ENCODE assay signal across 25 cellular contexts in the genomic region with DNA sequence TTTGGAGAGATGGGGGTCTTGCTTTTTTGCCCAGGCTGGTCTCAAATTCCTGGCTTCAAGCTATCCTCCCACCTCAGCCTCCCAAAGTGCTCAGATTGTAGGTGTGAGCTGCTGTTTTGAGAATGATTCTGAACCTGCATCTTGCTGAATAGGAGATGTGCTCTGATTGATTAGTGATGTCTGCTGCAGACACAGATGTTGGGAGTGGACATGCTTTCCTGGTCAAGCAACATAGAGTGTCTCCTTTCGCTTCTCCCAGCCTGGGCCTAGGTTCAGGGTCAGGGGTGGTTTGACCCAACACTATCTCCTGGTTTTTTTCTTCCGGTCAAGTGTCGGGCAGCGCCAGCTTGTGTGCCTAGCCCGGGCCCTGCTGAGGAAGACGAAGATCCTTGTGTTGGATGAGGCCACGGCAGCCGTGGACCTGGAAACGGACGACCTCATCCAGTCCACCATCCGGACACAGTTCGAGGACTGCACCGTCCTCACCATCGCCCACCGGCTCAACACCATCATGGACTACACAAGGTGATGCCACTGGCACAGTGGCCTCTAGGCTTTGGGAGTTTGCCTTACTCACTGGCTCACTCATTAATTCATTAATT.
"Had no signal": no experiment of that assay in that cellular context is flagged by ENCODE, and none has a peak within 500 bp of the region (broad histone marks: within the 10 kb centered on the region; RNA-seq: fewer than 3 reads in every experiment).

No MANE protein-coding gene starts in this region.

- H3K9me3 ChIP-seq: esophagus squamous epithelium, gastrocnemius medialis, heart right ventricle, left ventricle myocardium inferior, lower lobe of right lung, mucosa of descending colon had no signal

- H3K27ac Mint-ChIP-seq: mesothelial cell of epicardium had no signal

- H3K9me3 Mint-ChIP-seq: mesothelial cell of epicardium had no signal

- DNase-seq: cerebellar nuclear complex; dermis blood vessel endothelial cell; dorsolateral prefrontal cortex; effector CD4-positive, alpha-beta T cell; effector memory CD4-positive, alpha-beta T cell; esophagus squamous epithelium; foreskin fibroblast; foreskin melanocyte; gastrocnemius medialis; glutamatergic neuron; head of caudate nucleus; heart right ventricle; hippocampal formation; kidney glomerular epithelial cell; left colon; left ventricle myocardium inferior; lower lobe of right lung; mesenchymal stem cell; mucosa of descending colon had no signal

- H3K4me3 ChIP-seq: coronary artery, dorsolateral prefrontal cortex, esophagus squamous epithelium, gastrocnemius medialis, heart right ventricle, left ventricle myocardium inferior, lower lobe of right lung, mucosa of descending colon had no signal

- ATAC-seq: gastrocnemius medialis, heart right ventricle, left colon, left lobe of liver, lower lobe of right lung, mucosa of descending colon had no signal

- H3K4me1 Mint-ChIP-seq: mesothelial cell of epicardium had no signal

- H3K27ac ChIP-seq: coronary artery, dorsolateral prefrontal cortex, esophagus squamous epithelium, gastrocnemius medialis, heart right ventricle, left ventricle myocardium inferior, lower lobe of right lung had no signal

- H3K27me3 ChIP-seq: dorsolateral prefrontal cortex, esophagus squamous epithelium, gastrocnemius medialis, heart right ventricle had no signal

- H3K4me3 Mint-ChIP-seq: mesothelial cell of epicardium had no signal

- H3K4me1 ChIP-seq: esophagus squamous epithelium, gastrocnemius medialis, heart right ventricle, left ventricle myocardium inferior, lower lobe of right lung had no signal

- FAIRE-seq: colon, islet of Langerhans, keratinocyte had no signal
